Comparison of ENCODE assay signal across 14 cellular contexts in the genomic region with DNA sequence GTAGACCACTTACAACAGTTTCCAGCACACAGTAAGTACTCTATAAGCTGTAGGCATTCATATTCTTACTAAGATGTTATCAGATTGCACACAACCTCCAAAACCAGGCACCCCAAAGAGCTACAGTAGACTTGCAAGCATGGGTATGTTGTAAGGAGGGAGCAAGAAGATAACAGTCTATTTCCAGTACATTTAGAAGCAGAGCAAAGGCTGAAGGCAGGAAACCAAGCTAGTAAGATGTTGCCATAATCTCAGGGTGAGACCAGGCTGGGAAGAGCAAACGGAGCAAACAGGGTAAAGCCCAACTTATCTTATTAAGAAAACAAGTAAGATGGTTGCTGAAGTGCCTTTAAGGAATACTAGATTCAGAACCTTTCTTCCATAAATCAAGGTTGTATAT.
"Had no signal": no experiment of that assay in that cellular context is flagged by ENCODE, and none has a peak within 500 bp of the region (broad histone marks: within the 10 kb centered on the region; RNA-seq: fewer than 3 reads in every experiment).

No MANE protein-coding gene starts in this region.

- H3K27ac ChIP-seq: foreskin keratinocyte, WERI-Rb-1 had no signal

- H3K27me3 Mint-ChIP-seq: brain had no signal

- H3K4me3 Mint-ChIP-seq: activated naive CD8-positive, alpha-beta T cell treated with anti-CD3 and anti-CD28 coated beads, Interleukin-2, amount 50 U/mL, for 24 hours; brain; endodermal cell; natural killer cell had no signal

- DNase-seq: activated CD4-positive, alpha-beta T cell treated with anti-CD3 and anti-CD28 coated beads for 4 hours; activated naive CD4-positive, alpha-beta T cell treated with Interleukin-2 at 50 U/mL for 16 hours; activated naive CD8-positive, alpha-beta T cell treated with anti-CD3 and anti-CD28 coated beads, Interleukin-2, amount 50 U/mL, for 24 hours; cerebellar nuclear complex; endodermal cell; erythroblast; foreskin keratinocyte; natural killer cell; stimulated activated naive CD4-positive, alpha-beta T cell treated with Interleukin-2 at 50 U/mL for 16 hours; T1000; trophoblast cell; WERI-Rb-1 had no signal

- H3K9me3 Mint-ChIP-seq: activated naive CD8-positive, alpha-beta T cell treated with anti-CD3 and anti-CD28 coated beads, Interleukin-2, amount 50 U/mL, for 24 hours; brain; endodermal cell had no signal

- H3K4me1 Mint-ChIP-seq: activated naive CD8-positive, alpha-beta T cell treated with anti-CD3 and anti-CD28 coated beads, Interleukin-2, amount 50 U/mL, for 24 hours; natural killer cell had no signal

- H3K27ac Mint-ChIP-seq: activated naive CD8-positive, alpha-beta T cell treated with anti-CD3 and anti-CD28 coated beads, Interleukin-2, amount 50 U/mL, for 24 hours; endodermal cell; natural killer cell had no signal

- ATAC-seq: activated naive CD8-positive, alpha-beta T cell treated with anti-CD3 and anti-CD28 coated beads, Interleukin-2, amount 50 U/mL, for 24 hours; foreskin keratinocyte; natural killer cell; sciatic nerve had no signal

- H3K27me3 ChIP-seq: foreskin keratinocyte had no signal

- H3K36me3 ChIP-seq: WERI-Rb-1 had no signal

- H3K36me3 Mint-ChIP-seq: brain, natural killer cell had no signal
